ENCODE assay signal across 17 cellular contexts in genomic region chr2:16282511-16282910, GRCh38.
DNase-seq lines count a peak whose midpoint lies in the region; ATAC-seq and TF ChIP-seq lines count a peak whose summit lies in the region.
"Had no signal": no experiment of that assay in that cellular context is flagged by ENCODE, and none has a peak within 500 bp of the region (broad histone marks: within the 10 kb centered on the region; RNA-seq: fewer than 3 reads in every experiment).

No MANE protein-coding gene starts in this region.

- peaks cover 4% of the 10 kb centered on the region for H3K4me1 ChIP-seq in Caco-2
- no peaks in the 10 kb centered on the region for H3K4me1 ChIP-seq in MM.1S (ENCODE audit: low read length)
- no peaks in the 10 kb centered on the region for H3K4me1 ChIP-seq in esophagus muscularis mucosa
- no peaks in the 10 kb centered on the region for H3K4me1 ChIP-seq in uterus

- CTCF ChIA-PET in Caco-2 (lab: Charles Lee) = interaction anchor here (0.6 to 1.7 kb wide), 5 partner anchors 21 to 342 kb away, joined by 3 to 10 read pairs (median 3); partner anchors contain the start of gene MYCN
- CTCF ChIA-PET in T-cell (lab: Charles Lee) = interaction anchor here (0.7 to 1.3 kb wide), 3 partner anchors 342 to 646 kb away, joined by 3 read pairs; no protein-coding TSS in a partner anchor

- no peaks in the 10 kb centered on the region for H3K79me2 ChIP-seq in MM.1S (ENCODE audit: low read length)

- POLR2A ChIA-PET in Caco-2 (lab: Charles Lee) (no interaction called here), T-cell (lab: Charles Lee) (no interaction called here)

- H3K4me2 ChIP-seq in MM.1S (ENCODE audit: low read depth, low read length) = peak overlapping the region; percentile 52; the same call in 1 of the 2 replicates

- DNase-seq in Caco-2 = no peak
- DNase-seq in MM.1S = no peak
- DNase-seq in esophagus muscularis mucosa (ENCODE audit: extremely low spot score) = peak; percentile 39
- no peak for DNase-seq in T-cell
- no peak for DNase-seq in AG20443 (ENCODE audit: low spot score)
- no peak for DNase-seq in inferior parietal cortex (ENCODE audit: extremely low spot score)
- no peak for DNase-seq in uterus
- DNase-seq: DMS79, DND-41, EL had no signal

- TF ChIP-seq CTCF in Caco-2 (IDR thresholded peaks at IDR 0.05; ENCODE audit: insufficient read depth in 1 of 2, low read depth in 1 of 2, low read length in 1 of 2, severe bottlenecking in 1 of 2, unreplicated experiment in 1 of 2) = no peak
- no peak for TF ChIP-seq CTCF in MM.1S (IDR thresholded peaks at IDR 0.05; ENCODE audit: low read length)
- no peak for TF ChIP-seq CTCF in esophagus muscularis mucosa (IDR thresholded peaks at IDR 0.05)
- no peak for TF ChIP-seq CTCF in uterus (IDR thresholded peaks at IDR 0.05)

- no peak for ATAC-seq in T-cell (replicated peaks in 1 of 4)

- no peak for TF ChIP-seq POLR2A in esophagus muscularis mucosa (IDR thresholded peaks at IDR 0.05; ENCODE audit: low read depth)
- no peak for TF ChIP-seq POLR2A in uterus (IDR thresholded peaks at IDR 0.05)

- H3K9ac ChIP-seq in MM.1S (ENCODE audit: low read length) = no peak overlapping the region
- H3K9ac ChIP-seq: BLaER1 had no signal

- no peaks in the 10 kb centered on the region for H4K20me1 ChIP-seq in MM.1S (ENCODE audit: insufficient read depth, low read length)
- H4K20me1 ChIP-seq: BLaER1 had no signal

- H3K27me3 ChIP-seq in Caco-2 (replicated peaks; ENCODE audit: control insufficient read depth, insufficient read depth, low read length) (no peaks in the 10 kb centered on the region), MM.1S (replicated peaks; ENCODE audit: insufficient read depth, low read length) (no peaks in the 10 kb centered on the region), esophagus muscularis mucosa (no peaks in the 10 kb centered on the region), uterus (no peaks in the 10 kb centered on the region)

- no peaks in the 10 kb centered on the region for H3K9me2 ChIP-seq in MM.1S (replicated peaks; ENCODE audit: insufficient read depth, low read length)

- H3K36me3 Mint-ChIP-seq in Caco-2 (ENCODE audit: insufficient read depth, unreplicated experiment) (no peaks in the 10 kb centered on the region), T-cell (no peaks in the 10 kb centered on the region)
- H3K36me3 Mint-ChIP-seq: CD14-positive monocyte; CD4-positive, alpha-beta memory T cell; CD4-positive, CD25-positive, alpha-beta regulatory T cell; CD8-positive, alpha-beta memory T cell had no signal

- H3K4me3 ChIP-seq in Caco-2 (ENCODE audit: low read depth, low read length) (no peak overlapping the region), MM.1S (ENCODE audit: low read length) (no peak overlapping the region), esophagus muscularis mucosa (no peak overlapping the region), uterus (no peak overlapping the region)
- H3K4me3 ChIP-seq: BLaER1, GM12878 had no signal

- H2AFZ ChIP-seq in MM.1S (ENCODE audit: low read length) = peak overlapping the region; percentile 73; the same call in 1 of the 2 replicates

- H3K27me3 Mint-ChIP-seq in Caco-2 (ENCODE audit: insufficient read depth, unreplicated experiment) = no peaks in the 10 kb centered on the region
- peaks cover 2 to 6% of the 10 kb centered on the region in 2 donors for H3K27me3 Mint-ChIP-seq in T-cell
- H3K27me3 Mint-ChIP-seq: CD4-positive, alpha-beta memory T cell; CD8-positive, alpha-beta memory T cell had no signal

- H3K36me3 ChIP-seq in Caco-2 (ENCODE audit: control insufficient read depth, insufficient read depth, low read length) (no peaks in the 10 kb centered on the region), MM.1S (replicated peaks; ENCODE audit: insufficient read depth, low read length) (no peaks in the 10 kb centered on the region), esophagus muscularis mucosa (no peaks in the 10 kb centered on the region), uterus (no peaks in the 10 kb centered on the region)
- H3K36me3 ChIP-seq: BLaER1 had no signal

- intact Hi-C loops in Caco-2 (cut with micrococcal nuclease; ENCODE audit: unreplicated experiment) (loop anchor here (1.0 to 5.0 kb wide), 4 partner anchors 64 to 645 kb away; no protein-coding TSS in a partner anchor), esophagus muscularis mucosa (cut with DNase I) (loop anchor here (5.0 to 10.0 kb wide), 2 partner anchors 338 to 645 kb away; partner anchors contain the start of gene MYCN), uterus (cut with DNase I; ENCODE audit: low total_unique reads) (no loop called here)

- peaks cover 21% of the 10 kb centered on the region for H3K4me1 Mint-ChIP-seq in Caco-2 (ENCODE audit: low read depth, unreplicated experiment)
- H3K4me1 Mint-ChIP-seq in T-cell = no peaks in the 10 kb centered on the region
- H3K4me1 Mint-ChIP-seq: B cell; CD4-positive, alpha-beta memory T cell; CD4-positive, CD25-positive, alpha-beta regulatory T cell; CD8-positive, alpha-beta memory T cell had no signal

- no peak overlapping the region for H3K4me3 Mint-ChIP-seq in Caco-2 (ENCODE audit: unreplicated experiment)
- no peak overlapping the region for H3K4me3 Mint-ChIP-seq in T-cell
- H3K4me3 Mint-ChIP-seq: B cell; CD14-positive monocyte; CD4-positive, alpha-beta memory T cell; CD4-positive, CD25-positive, alpha-beta regulatory T cell; CD8-positive, alpha-beta memory T cell had no signal

- H3K27ac ChIP-seq in MM.1S (ENCODE audit: low read length) (no peak overlapping the region), esophagus muscularis mucosa (replicated peaks in 1 of 4) (no peak overlapping the region), uterus (no peak overlapping the region)
- H3K27ac ChIP-seq: BLaER1 had no signal

- no peak for TF ChIP-seq EP300 in esophagus muscularis mucosa (IDR thresholded peaks at IDR 0.05)

- 72% methylated on average over 2 of the region's 2 CpGs for WGBS in esophagus muscularis mucosa

- no peaks in the 10 kb centered on the region for H3K9me3 ChIP-seq in Caco-2
- no peaks in the 10 kb centered on the region for H3K9me3 ChIP-seq in MM.1S (replicated peaks; ENCODE audit: insufficient read depth, low read length)
- no peaks in the 10 kb centered on the region for H3K9me3 ChIP-seq in esophagus muscularis mucosa
- H3K9me3 ChIP-seq in uterus = no peaks in the 10 kb centered on the region
- H3K9me3 ChIP-seq: BLaER1 had no signal

- BruUV-seq in Caco-2 (replicated peaks; lab: Mats Ljungman, UMichigan) = no TSS peak

- H3K27ac Mint-ChIP-seq in Caco-2 (ENCODE audit: unreplicated experiment) (peak overlapping the region; percentile 42), T-cell (no peak overlapping the region)
- H3K27ac Mint-ChIP-seq: B cell; CD14-positive monocyte; CD4-positive, alpha-beta memory T cell; CD8-positive, alpha-beta memory T cell had no signal

- H3F3A ChIP-seq in MM.1S (ENCODE audit: insufficient read depth, low read length) = no peaks in the 10 kb centered on the region

- no peaks in the 10 kb centered on the region for H3K9me3 Mint-ChIP-seq in Caco-2 (ENCODE audit: unreplicated experiment)
- H3K9me3 Mint-ChIP-seq in T-cell = no peaks in the 10 kb centered on the region
- H3K9me3 Mint-ChIP-seq: CD14-positive monocyte had no signal
